Comparison of ENCODE assay signal across 1 cellular context in the genomic region with DNA sequence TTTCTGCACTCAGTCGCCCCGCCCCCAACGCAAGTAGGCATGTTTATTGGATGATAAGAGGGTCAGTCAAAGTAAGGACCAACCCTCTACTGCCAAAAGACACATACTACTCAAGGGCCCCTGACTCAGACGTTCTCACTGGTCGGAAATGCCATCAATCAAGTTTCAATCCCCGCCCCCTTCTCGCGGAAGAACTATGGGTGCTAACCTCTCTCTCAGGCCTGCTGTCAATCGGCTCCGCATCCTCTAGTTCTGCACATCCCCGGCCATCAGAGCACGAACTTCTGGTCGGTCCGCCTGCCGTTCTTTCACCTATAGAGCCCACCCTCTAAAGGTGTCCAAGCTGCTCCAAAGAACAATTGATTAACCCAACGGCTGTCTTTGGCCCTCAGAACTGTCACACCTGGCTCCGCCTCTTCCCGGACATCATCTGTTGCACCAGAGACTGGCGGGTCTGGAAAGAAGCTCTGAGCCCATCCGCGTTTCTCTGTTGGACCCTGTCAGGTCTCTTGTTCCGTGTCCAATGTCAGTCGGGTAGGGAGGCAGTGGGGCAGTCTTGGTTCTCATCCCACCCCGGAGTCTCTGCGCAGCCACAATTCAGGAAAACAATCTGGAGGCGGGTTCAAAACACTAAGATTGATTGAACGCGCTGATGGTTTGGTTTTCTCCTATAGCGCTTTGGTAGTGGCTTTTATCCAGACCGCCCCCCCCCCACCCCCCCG.
TF ChIP-seq lines count a peak whose summit lies in the region.

No MANE protein-coding gene starts in this region.

TF ChIP-seq in K562, 482 proteins besides CTCF, POLR2A, EP300 and RAD21 (continued from another document and continues in another):
- TF ChIP-seq, protein P1, sequence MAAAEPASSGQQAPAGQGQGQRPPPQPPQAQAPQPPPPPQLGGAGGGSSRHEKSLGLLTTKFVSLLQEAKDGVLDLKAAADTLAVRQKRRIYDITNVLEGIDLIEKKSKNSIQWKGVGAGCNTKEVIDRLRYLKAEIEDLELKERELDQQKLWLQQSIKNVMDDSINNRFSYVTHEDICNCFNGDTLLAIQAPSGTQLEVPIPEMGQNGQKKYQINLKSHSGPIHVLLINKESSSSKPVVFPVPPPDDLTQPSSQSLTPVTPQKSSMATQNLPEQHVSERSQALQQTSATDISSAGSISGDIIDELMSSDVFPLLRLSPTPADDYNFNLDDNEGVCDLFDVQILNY (CRISPR knock-in tag; IDR thresholded peaks at IDR 0.05), result no peak
- TF ChIP-seq CCAR2 (IDR thresholded peaks at IDR 0.05; ENCODE audit: low read depth, low read length) (no peak), IFI16 (CRISPR knock-in tag; IDR thresholded peaks at IDR 0.05) (no peak), STAT5A (IDR thresholded peaks at IDR 0.05; ENCODE audit: borderline replicate concordance, low read length) (no peak), ARHGAP35 (IDR thresholded peaks at IDR 0.05; ENCODE audit: partially characterized antibody) (no peak), GABPB2 (CRISPR knock-in tag; conservative IDR thresholded peaks at IDR 0.05) (no peak), CREM (IDR thresholded peaks at IDR 0.05; ENCODE audit: low read depth) (peak; percentile 67), ZNF445 (CRISPR knock-in tag; IDR thresholded peaks at IDR 0.05; ENCODE audit: low read depth) (no peak), PHB2 (IDR thresholded peaks at IDR 0.05; ENCODE audit: low read depth) (no peak), ZFP1 (CRISPR knock-in tag; IDR thresholded peaks at IDR 0.05) (no peak), ZNF24 (IDR thresholded peaks at IDR 0.05) (no peak), POLR2B (IDR thresholded peaks at IDR 0.05; ENCODE audit: low read depth, partially characterized antibody) (peak; percentile 21), ASH1L (IDR thresholded peaks at IDR 0.05; ENCODE audit: borderline replicate concordance, low read depth, partially characterized antibody) (peak; percentile 96), RUNX1 (IDR thresholded peaks at IDR 0.05; ENCODE audit: low read depth) (no peak), TAL1 (IDR thresholded peaks at IDR 0.05) (no peak)
- TF ChIP-seq, protein P2, sequence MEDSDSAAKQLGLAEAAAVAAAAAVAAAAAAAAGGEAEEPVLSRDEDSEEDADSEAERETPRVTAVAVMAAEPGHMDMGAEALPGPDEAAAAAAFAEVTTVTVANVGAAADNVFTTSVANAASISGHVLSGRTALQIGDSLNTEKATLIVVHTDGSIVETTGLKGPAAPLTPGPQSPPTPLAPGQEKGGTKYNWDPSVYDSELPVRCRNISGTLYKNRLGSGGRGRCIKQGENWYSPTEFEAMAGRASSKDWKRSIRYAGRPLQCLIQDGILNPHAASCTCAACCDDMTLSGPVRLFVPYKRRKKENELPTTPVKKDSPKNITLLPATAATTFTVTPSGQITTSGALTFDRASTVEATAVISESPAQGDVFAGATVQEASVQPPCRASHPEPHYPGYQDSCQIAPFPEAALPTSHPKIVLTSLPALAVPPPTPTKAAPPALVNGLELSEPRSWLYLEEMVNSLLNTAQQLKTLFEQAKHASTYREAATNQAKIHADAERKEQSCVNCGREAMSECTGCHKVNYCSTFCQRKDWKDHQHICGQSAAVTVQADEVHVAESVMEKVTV (CRISPR knock-in tag; IDR thresholded peaks at IDR 0.05), result no peak
- TF ChIP-seq, protein P3, sequence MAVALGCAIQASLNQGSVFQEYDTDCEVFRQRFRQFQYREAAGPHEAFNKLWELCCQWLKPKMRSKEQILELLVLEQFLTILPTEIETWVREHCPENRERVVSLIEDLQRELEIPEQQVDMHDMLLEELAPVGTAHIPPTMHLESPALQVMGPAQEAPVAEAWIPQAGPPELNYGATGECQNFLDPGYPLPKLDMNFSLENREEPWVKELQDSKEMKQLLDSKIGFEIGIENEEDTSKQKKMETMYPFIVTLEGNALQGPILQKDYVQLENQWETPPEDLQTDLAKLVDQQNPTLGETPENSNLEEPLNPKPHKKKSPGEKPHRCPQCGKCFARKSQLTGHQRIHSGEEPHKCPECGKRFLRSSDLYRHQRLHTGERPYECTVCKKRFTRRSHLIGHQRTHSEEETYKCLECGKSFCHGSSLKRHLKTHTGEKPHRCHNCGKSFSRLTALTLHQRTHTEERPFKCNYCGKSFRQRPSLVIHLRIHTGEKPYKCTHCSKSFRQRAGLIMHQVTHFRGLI (CRISPR knock-in tag; IDR thresholded peaks at IDR 0.05), result no peak
- TF ChIP-seq, protein P4, sequence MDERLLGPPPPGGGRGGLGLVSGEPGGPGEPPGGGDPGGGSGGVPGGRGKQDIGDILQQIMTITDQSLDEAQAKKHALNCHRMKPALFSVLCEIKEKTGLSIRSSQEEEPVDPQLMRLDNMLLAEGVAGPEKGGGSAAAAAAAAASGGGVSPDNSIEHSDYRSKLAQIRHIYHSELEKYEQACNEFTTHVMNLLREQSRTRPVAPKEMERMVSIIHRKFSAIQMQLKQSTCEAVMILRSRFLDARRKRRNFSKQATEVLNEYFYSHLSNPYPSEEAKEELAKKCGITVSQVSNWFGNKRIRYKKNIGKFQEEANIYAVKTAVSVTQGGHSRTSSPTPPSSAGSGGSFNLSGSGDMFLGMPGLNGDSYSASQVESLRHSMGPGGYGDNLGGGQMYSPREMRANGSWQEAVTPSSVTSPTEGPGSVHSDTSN (CRISPR knock-in tag; IDR thresholded peaks at IDR 0.05; ENCODE audit: low read depth), result peak; percentile 91
- TF ChIP-seq, protein P4 (tag; conservative IDR thresholded peaks at IDR 0.05; ENCODE audit: low read depth), result peak; percentile 99
- TF ChIP-seq, protein P5, sequence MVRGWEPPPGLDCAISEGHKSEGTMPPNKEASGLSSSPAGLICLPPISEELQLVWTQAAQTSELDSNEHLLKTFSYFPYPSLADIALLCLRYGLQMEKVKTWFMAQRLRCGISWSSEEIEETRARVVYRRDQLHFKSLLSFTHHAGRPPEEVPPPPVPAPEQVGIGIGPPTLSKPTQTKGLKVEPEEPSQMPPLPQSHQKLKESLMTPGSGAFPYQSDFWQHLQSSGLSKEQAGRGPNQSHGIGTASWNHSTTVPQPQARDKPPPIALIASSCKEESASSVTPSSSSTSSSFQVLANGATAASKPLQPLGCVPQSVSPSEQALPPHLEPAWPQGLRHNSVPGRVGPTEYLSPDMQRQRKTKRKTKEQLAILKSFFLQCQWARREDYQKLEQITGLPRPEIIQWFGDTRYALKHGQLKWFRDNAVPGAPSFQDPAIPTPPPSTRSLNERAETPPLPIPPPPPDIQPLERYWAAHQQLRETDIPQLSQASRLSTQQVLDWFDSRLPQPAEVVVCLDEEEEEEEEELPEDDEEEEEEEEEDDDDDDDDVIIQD (CRISPR knock-in tag; IDR thresholded peaks at IDR 0.05), result no peak
- TF ChIP-seq, protein P6, sequence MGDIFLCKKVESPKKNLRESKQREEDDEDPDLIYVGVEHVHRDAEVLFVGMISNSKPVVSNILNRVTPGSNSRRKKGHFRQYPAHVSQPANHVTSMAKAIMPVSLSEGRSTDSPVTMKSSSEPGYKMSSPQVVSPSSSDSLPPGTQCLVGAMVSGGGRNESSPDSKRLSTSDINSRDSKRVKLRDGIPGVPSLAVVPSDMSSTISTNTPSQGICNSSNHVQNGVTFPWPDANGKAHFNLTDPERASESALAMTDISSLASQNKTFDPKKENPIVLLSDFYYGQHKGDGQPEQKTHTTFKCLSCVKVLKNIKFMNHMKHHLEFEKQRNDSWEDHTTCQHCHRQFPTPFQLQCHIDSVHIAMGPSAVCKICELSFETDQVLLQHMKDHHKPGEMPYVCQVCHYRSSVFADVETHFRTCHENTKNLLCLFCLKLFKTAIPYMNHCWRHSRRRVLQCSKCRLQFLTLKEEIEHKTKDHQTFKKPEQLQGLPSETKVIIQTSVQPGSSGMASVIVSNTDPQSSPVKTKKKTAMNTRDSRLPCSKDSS (IDR thresholded peaks at IDR 0.05; ENCODE audit: low read depth, partially characterized antibody), result no peak
- TF ChIP-seq, protein P7, sequence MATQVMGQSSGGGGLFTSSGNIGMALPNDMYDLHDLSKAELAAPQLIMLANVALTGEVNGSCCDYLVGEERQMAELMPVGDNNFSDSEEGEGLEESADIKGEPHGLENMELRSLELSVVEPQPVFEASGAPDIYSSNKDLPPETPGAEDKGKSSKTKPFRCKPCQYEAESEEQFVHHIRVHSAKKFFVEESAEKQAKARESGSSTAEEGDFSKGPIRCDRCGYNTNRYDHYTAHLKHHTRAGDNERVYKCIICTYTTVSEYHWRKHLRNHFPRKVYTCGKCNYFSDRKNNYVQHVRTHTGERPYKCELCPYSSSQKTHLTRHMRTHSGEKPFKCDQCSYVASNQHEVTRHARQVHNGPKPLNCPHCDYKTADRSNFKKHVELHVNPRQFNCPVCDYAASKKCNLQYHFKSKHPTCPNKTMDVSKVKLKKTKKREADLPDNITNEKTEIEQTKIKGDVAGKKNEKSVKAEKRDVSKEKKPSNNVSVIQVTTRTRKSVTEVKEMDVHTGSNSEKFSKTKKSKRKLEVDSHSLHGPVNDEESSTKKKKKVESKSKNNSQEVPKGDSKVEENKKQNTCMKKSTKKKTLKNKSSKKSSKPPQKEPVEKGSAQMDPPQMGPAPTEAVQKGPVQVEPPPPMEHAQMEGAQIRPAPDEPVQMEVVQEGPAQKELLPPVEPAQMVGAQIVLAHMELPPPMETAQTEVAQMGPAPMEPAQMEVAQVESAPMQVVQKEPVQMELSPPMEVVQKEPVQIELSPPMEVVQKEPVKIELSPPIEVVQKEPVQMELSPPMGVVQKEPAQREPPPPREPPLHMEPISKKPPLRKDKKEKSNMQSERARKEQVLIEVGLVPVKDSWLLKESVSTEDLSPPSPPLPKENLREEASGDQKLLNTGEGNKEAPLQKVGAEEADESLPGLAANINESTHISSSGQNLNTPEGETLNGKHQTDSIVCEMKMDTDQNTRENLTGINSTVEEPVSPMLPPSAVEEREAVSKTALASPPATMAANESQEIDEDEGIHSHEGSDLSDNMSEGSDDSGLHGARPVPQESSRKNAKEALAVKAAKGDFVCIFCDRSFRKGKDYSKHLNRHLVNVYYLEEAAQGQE (CRISPR knock-in tag; IDR thresholded peaks at IDR 0.05; ENCODE audit: low read depth), result no peak
- TF ChIP-seq, protein P8, sequence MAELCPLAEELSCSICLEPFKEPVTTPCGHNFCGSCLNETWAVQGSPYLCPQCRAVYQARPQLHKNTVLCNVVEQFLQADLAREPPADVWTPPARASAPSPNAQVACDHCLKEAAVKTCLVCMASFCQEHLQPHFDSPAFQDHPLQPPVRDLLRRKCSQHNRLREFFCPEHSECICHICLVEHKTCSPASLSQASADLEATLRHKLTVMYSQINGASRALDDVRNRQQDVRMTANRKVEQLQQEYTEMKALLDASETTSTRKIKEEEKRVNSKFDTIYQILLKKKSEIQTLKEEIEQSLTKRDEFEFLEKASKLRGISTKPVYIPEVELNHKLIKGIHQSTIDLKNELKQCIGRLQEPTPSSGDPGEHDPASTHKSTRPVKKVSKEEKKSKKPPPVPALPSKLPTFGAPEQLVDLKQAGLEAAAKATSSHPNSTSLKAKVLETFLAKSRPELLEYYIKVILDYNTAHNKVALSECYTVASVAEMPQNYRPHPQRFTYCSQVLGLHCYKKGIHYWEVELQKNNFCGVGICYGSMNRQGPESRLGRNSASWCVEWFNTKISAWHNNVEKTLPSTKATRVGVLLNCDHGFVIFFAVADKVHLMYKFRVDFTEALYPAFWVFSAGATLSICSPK (IDR thresholded peaks at IDR 0.05; ENCODE audit: borderline replicate concordance), result no peak
